ENCODE assay signal across 3 cellular contexts in the genomic region with DNA sequence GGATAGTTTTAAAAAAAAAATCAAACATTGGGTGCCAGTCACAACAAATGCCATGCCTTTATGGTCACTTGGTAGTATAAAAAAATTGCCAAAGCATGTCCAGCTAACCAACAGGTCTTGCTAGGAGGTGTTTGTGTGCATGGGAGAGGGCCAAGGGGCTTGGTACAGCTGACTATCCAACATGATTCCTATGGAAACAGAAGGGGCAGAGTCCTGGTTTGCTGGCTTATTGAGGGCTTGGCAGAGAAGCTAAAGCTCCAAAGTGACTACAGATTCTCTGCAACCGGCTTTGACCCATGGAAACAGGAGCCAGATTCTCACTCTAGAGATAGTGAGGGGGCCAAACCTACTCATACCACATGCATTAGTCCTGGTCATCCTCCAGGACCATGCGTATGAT. TPM values are rescaled to one million over a fixed set of nuclear protein-coding genes. Genes with fewer than 3 reads are reported as not detected.
"Had no signal": no experiment of that assay in that cellular context is flagged by ENCODE, and none has a peak within 500 bp of the region (broad histone marks: within the 10 kb centered on the region; RNA-seq: fewer than 3 reads in every experiment).

No MANE protein-coding gene starts in this region.

RNA-seq across cellular contexts. Expression of a gene that starts 42.6 kb away (rescaled TPM):
- total RNA-seq: aorta, MCF 10A, SJCRH30 had no signal
